In the genomic region with DNA sequence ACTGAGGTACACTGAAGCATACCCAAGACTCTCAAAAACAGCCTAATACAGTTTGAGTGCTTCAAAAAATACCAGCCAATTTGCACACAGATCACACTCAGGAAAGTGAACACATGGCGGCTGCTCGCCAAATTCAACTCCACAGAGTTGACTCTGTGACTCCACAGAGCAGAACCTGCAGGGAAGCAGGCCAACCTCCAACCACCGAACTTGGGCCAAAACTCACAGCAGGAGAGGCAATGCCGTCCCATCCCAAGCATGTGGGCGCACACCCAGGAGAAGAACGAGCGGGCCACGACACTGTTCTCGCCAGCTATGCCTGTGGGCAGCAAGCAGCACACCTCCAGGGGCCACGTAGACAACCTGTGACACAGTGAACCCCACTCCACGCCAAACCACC, we compare ENCODE assay signal across 11 cellular contexts. TPM values are rescaled to one million over a fixed set of nuclear protein-coding genes. Genes with fewer than 3 reads are reported as not detected.
DNase-seq lines count a peak whose midpoint lies in the region; ATAC-seq and TF ChIP-seq lines count a peak whose summit lies in the region.
"Had no signal": no experiment of that assay in that cellular context is flagged by ENCODE, and none has a peak within 500 bp of the region (broad histone marks: within the 10 kb centered on the region; RNA-seq: fewer than 3 reads in every experiment).

No MANE protein-coding gene starts in this region.

- no peaks in the 10 kb centered on the region for H3K27me3 Mint-ChIP-seq in activated CD4-positive, alpha-beta T cell treated with anti-CD3 and anti-CD28 coated beads for 36 hours

- POLR2A ChIA-PET in activated CD4-positive, alpha-beta T cell treated with anti-CD3 and anti-CD28 coated beads for 36 hours (lab: Charles Lee) = interaction anchor here (1.0 kb wide), 1 partner anchor 343 kb away, joined by 3 read pairs; no protein-coding TSS in a partner anchor

- H3K36me3 ChIP-seq in right lobe of liver (no peaks in the 10 kb centered on the region), testis (ENCODE audit: low read depth, missing control alignments) (no peaks in the 10 kb centered on the region)
- H3K36me3 ChIP-seq: brain microvascular endothelial cell had no signal

- H3K27ac ChIP-seq in caudate nucleus (ENCODE audit: low read depth, low read length) = peak overlapping the region; percentile 52
- peak overlapping the region; percentile 63 to 92 (median 77) for H3K27ac ChIP-seq in right lobe of liver
- H3K27ac ChIP-seq in testis = peak overlapping the region; percentile 55 to 62
- H3K27ac ChIP-seq: brain microvascular endothelial cell had no signal

- H3K4me3 ChIP-seq in right lobe of liver = no peak overlapping the region
- no peak overlapping the region for H3K4me3 ChIP-seq in testis

- H3K27ac Mint-ChIP-seq in activated CD4-positive, alpha-beta T cell treated with anti-CD3 and anti-CD28 coated beads for 36 hours = peak overlapping the region; percentile 1

- H3K4me1 ChIP-seq in right lobe of liver (peaks cover 0 to 89% (median 59%) of the 10 kb centered on the region in 4 donors), testis (peaks cover 76% of the 10 kb centered on the region)

- intact Hi-C loops in activated CD4-positive, alpha-beta T cell treated with anti-CD3 and anti-CD28 coated beads for 36 hours (cut with DNase I, micrococcal nuclease) = no loop called here
- intact Hi-C loops in right lobe of liver (cut with DNase I) (no loop called here), testis (cut with DNase I; ENCODE audit: low total_unique reads) (no loop called here), left colon (cut with DNase I, micrococcal nuclease) (no loop called here)

- H3K36me3 Mint-ChIP-seq in activated CD4-positive, alpha-beta T cell treated with anti-CD3 and anti-CD28 coated beads for 36 hours (ENCODE audit: low read depth) = peaks cover 2% of the 10 kb centered on the region

- H3K9me3 ChIP-seq in right lobe of liver = no peaks in the 10 kb centered on the region
- H3K9me3 ChIP-seq in testis = no peaks in the 10 kb centered on the region

- DNase-seq in activated CD4-positive, alpha-beta T cell treated with anti-CD3 and anti-CD28 coated beads for 36 hours = no peak
- DNase-seq in activated CD4-positive, alpha-beta T cell treated with anti-CD3 and anti-CD28 coated beads for 1 hour = no peak
- DNase-seq in caudate nucleus (lab: John Stamatoyannopoulos, UW) (peak in 1 of 61 donors; percentile 42), right lobe of liver (peak; percentile 84 to 96 (median 92)), testis (no peak), foreskin melanocyte (no peak), LoVo (ENCODE audit: low spot score) (no peak), left colon (no peak)
- DNase-seq: 8988T; brain microvascular endothelial cell; stimulated activated naive CD4-positive, alpha-beta T cell treated with Interleukin-2 at 50 U/mL for 16 hours had no signal

- H3K27me3 ChIP-seq in right lobe of liver (no peaks in the 10 kb centered on the region), testis (no peaks in the 10 kb centered on the region)
- H3K27me3 ChIP-seq: brain microvascular endothelial cell had no signal

- 30% methylated on average over 10 of the region's 11 CpGs for WGBS in right lobe of liver (ENCODE audit: insufficient coverage, low coverage, low lambda C conversion rate, missing lambda C conversion rate)
- WGBS in testis, 2 donors = 55 to 71% methylated on average over 8 to 11 of the region's 11 CpGs

- no peak overlapping the region for H3K4me3 Mint-ChIP-seq in activated CD4-positive, alpha-beta T cell treated with anti-CD3 and anti-CD28 coated beads for 36 hours

- H3K4me1 Mint-ChIP-seq in activated CD4-positive, alpha-beta T cell treated with anti-CD3 and anti-CD28 coated beads for 36 hours = peaks cover 93% of the 10 kb centered on the region

- no peaks in the 10 kb centered on the region for H3K9me3 Mint-ChIP-seq in activated CD4-positive, alpha-beta T cell treated with anti-CD3 and anti-CD28 coated beads for 36 hours (ENCODE audit: low read depth)

- TF ChIP-seq POLR2A in right lobe of liver (IDR thresholded peaks at IDR 0.05) (no peak), testis (IDR thresholded peaks at IDR 0.05) (no peak)

- ATAC-seq in activated CD4-positive, alpha-beta T cell treated with anti-CD3 and anti-CD28 coated beads for 36 hours = no peak
- ATAC-seq in right lobe of liver (peak; percentile 38 to 58 (median 49)), left colon (no peak)

- TF ChIP-seq CTCF in right lobe of liver (IDR thresholded peaks at IDR 0.05) (no peak), testis (IDR thresholded peaks at IDR 0.05) (no peak)

- CTCF ChIA-PET in activated CD4-positive, alpha-beta T cell treated with anti-CD3 and anti-CD28 coated beads for 36 hours (lab: Charles Lee) = interaction anchor here (0.8 kb wide), 1 partner anchor 30 kb away, joined by 3 read pairs; no protein-coding TSS in a partner anchor

RNA-seq across cellular contexts. Expression of gene ELL, which starts 21.1 kb away (rescaled TPM):
- total RNA-seq in activated CD4-positive, alpha-beta T cell treated with anti-CD3 and anti-CD28 coated beads for 36 hours = 10 to 100 TPM; 20.2 to 21.4 TPM
- total RNA-seq in right lobe of liver (10 to 100 TPM in 2 of 6 experiments, 1 to 10 TPM in 4; 5.3 to 11.9 (median 8.6) TPM), testis (10 to 100 TPM; 75.8 to 76.1 TPM), left colon (10 to 100 TPM; 18.1 to 19.1 TPM)
- 48.0 TPM for polyA plus RNA-seq in testis (ENCODE audit: insufficient read depth, low read depth, low replicate concordance)

RNA-seq across cellular contexts. Expression of gene FKBP8, which starts 42.6 kb away (rescaled TPM):
- 100 to 1,000 TPM; 208 to 211 TPM for total RNA-seq in activated CD4-positive, alpha-beta T cell treated with anti-CD3 and anti-CD28 coated beads for 36 hours
- total RNA-seq in right lobe of liver = 100 to 1,000 TPM in 3 of 6 experiments, 10 to 100 TPM in 3; 92.7 to 179 (median 118) TPM
- 100 to 1,000 TPM; 587 to 614 TPM for total RNA-seq in testis
- polyA plus RNA-seq in testis (ENCODE audit: insufficient read depth, low read depth, low replicate concordance) = 571 TPM
- total RNA-seq in left colon = 100 to 1,000 TPM; 174 to 197 TPM

RNA-seq across cellular contexts. Expression of gene KXD1, which starts 56.9 kb away (rescaled TPM):
- 100 to 1,000 TPM; 121 to 170 TPM for total RNA-seq in activated CD4-positive, alpha-beta T cell treated with anti-CD3 and anti-CD28 coated beads for 36 hours
- total RNA-seq in right lobe of liver = 10 to 100 TPM; 30.2 to 93.0 (median 36.1) TPM
- total RNA-seq in testis = 100 to 1,000 TPM; 124 to 133 TPM
- 163 TPM for polyA plus RNA-seq in testis (ENCODE audit: insufficient read depth, low read depth, low replicate concordance)
- total RNA-seq in left colon = 10 to 100 TPM; 63.7 to 72.4 TPM

Comparison
In these comparisons a context has a peak if more than half of its experiments do, and no peak if none do; other contexts are left out.
1. ATAC-seq: peak in right lobe of liver (4 of 4); none in activated CD4-positive, alpha-beta T cell treated with anti-CD3 and anti-CD28 coated beads for 36 hours (single experiment) and left colon (single experiment).
2. DNase-seq: peak in right lobe of liver (3 of 3); none in activated CD4-positive, alpha-beta T cell treated with anti-CD3 and anti-CD28 coated beads for 36 hours (single experiment), activated CD4-positive, alpha-beta T cell treated with anti-CD3 and anti-CD28 coated beads for 1 hour (single experiment), testis (single experiment), foreskin melanocyte (single experiment), LoVo (single experiment) and left colon (0 of 2).
3. Peak in every context shown above with its lines, with median percentiles within 50 percentile points of each other: H3K27ac ChIP-seq.